Comparison of ENCODE assay signal across 13 cellular contexts in genomic region chr10:121437596-121437995, GRCh38.
DNase-seq lines count a peak whose midpoint lies in the region; ATAC-seq lines count a peak whose summit lies in the region.
"Had no signal": no experiment of that assay in that cellular context is flagged by ENCODE, and none has a peak within 500 bp of the region (broad histone marks: within the 10 kb centered on the region; RNA-seq: fewer than 3 reads in every experiment).

No MANE protein-coding gene starts in this region.

- no peak for ATAC-seq in HG03442 (IDR thresholded peaks at IDR 0.05; ENCODE audit: unreplicated experiment)

- in situ Hi-C loops in G401 (cut with HindIII; ENCODE audit: low sequenced_read_pairs): no loop called here

- no peaks in the 10 kb centered on the region for H3K27me3 ChIP-seq in layer of hippocampus (ENCODE audit: control insufficient read depth, insufficient read depth, low read length)

- H3K27ac ChIP-seq in angular gyrus (ENCODE audit: low read depth, low read length) (peak overlapping the region; percentile 62), layer of hippocampus (ENCODE audit: low read depth, low read length) (peak overlapping the region; percentile 89)

- peak; percentile 29 for DNase-seq in G401 (ENCODE audit: low spot score)
- DNase-seq in retina: peak; percentile 26
- DNase-seq in stimulated activated CD4-positive, alpha-beta T cell treated with anti-CD3 and anti-CD28 coated beads, Interleukin-12 subunit alpha, Interleukin-12 subunit beta, amount 100 ng/mL, for 4 hours: no peak
- no peak for DNase-seq in kidney tubule cell (ENCODE audit: low spot score)
- no peak for DNase-seq in activated CD4-positive, alpha-beta T cell treated with anti-CD3 and anti-CD28 coated beads for 48 hours
- DNase-seq: activated B cell treated with CpG ODN at 0.5 μM for 24 hours; activated T-cell treated with anti-CD3 and anti-CD28 coated beads, Interleukin-2, amount 50 U/mL, for 24 hours; erythroblast; naive thymus-derived CD4-positive, alpha-beta T cell; SHP77 treated with DMSO at 0.1 percent for 48 hours had no signal

Comparison
In these comparisons a context has a peak if more than half of its experiments do, and no peak if none do; other contexts are left out.
1. DNase-seq: peak in G401 (single experiment) and retina (single experiment); none in stimulated activated CD4-positive, alpha-beta T cell treated with anti-CD3 and anti-CD28 coated beads, Interleukin-12 subunit alpha, Interleukin-12 subunit beta, amount 100 ng/mL, for 4 hours (single experiment), kidney tubule cell (single experiment) and activated CD4-positive, alpha-beta T cell treated with anti-CD3 and anti-CD28 coated beads for 48 hours (single experiment).